In genomic region chr6:134719850-134720249, GRCh38 we compare ENCODE assay signal across 1 cellular context.
TF ChIP-seq lines count a peak whose summit lies in the region.

No MANE protein-coding gene starts in this region.

TF ChIP-seq in SK-N-SH, 30 proteins besides CTCF, POLR2A, EP300 and RAD21 (continued from another document):
- TF ChIP-seq MAX (IDR thresholded peaks at IDR 0.05; ENCODE audit: low read depth), result no peak
- no peak for TF ChIP-seq EZH2phosphoT487 (IDR thresholded peaks at IDR 0.05; ENCODE audit: borderline replicate concordance, low read depth)
- TF ChIP-seq RFX5 (IDR thresholded peaks at IDR 0.05; ENCODE audit: low read length), result no peak
- no peak for TF ChIP-seq ELF1 (IDR thresholded peaks at IDR 0.05)
- TF ChIP-seq GABPA (IDR thresholded peaks at IDR 0.05; ENCODE audit: low read depth), result no peak
- no peak for TF ChIP-seq YY1 (IDR thresholded peaks at IDR 0.05; ENCODE audit: low read depth)
TF ChIP-seq in SK-N-SH: peak in this region for 0.
